In the genomic region with DNA sequence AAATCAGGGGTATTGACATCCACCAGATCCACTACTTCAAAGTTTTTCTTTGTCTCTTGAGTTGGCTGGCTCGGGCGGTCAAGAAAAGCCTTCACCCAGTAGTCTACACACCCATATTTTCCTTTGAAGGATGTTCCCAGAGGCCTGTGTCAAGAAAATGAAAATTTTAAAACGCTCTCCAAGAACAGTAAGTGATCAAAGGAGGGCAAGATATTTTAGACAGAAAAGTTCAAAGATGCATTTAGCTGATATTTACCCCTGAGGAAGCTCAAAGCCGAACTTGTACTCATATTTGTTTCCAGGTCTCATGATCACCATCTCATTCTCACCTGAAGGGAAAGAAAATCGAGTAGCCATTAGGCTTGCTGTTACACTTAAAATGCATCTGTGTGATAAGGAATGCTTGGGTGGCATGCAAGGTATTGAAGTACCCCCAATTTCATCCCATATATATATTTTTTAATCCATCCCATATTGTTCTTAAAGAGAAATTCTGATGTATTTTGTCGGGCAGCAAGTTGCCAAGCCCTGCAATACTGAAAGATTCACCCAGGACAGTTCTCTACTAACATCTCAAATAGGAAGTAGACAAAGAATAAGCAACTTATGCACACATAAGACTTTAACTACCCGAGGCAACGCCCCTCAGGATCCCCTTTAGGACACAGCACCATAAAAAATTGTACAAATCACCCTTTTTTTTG, we compare ENCODE assay signal across 8 cellular contexts. TPM values are rescaled to one million over a fixed set of nuclear protein-coding genes. Genes with fewer than 3 reads are reported as not detected.
DNase-seq lines count a peak whose midpoint lies in the region; ATAC-seq and TF ChIP-seq lines count a peak whose summit lies in the region.

No MANE protein-coding gene starts in this region.

- H3K4me1 Mint-ChIP-seq in osteocyte (ENCODE audit: unreplicated experiment): peaks cover 58% of the 10 kb centered on the region

- H3K27ac Mint-ChIP-seq in osteocyte (ENCODE audit: unreplicated experiment): peak overlapping the region; percentile 96

- peak overlapping the region; percentile 94 for H3K4me3 Mint-ChIP-seq in osteocyte (ENCODE audit: unreplicated experiment)

- H4K20me1 ChIP-seq in DOHH2 (ENCODE audit: control insufficient read depth, insufficient read depth, low read depth, low read length): peaks cover 22% of the 10 kb centered on the region
- H4K20me1 ChIP-seq in PC-9 (ENCODE audit: insufficient read depth): peaks cover 41% of the 10 kb centered on the region

- H2AFZ ChIP-seq in PC-9: no peak overlapping the region

- H3K27ac ChIP-seq in DOHH2 (ENCODE audit: low read depth, low read length) (peak overlapping the region; percentile 95), PC-9 (peak overlapping the region; percentile 78)

- POLR2A ChIA-PET in PC-9 (lab: Charles Lee; ENCODE audit: unreplicated experiment): no interaction called here

- H3K9me3 Mint-ChIP-seq in osteocyte (ENCODE audit: unreplicated experiment): no peaks in the 10 kb centered on the region

- peaks cover 43% of the 10 kb centered on the region for H3K36me3 ChIP-seq in DOHH2 (ENCODE audit: control insufficient read depth, low read length)
- H3K36me3 ChIP-seq in PC-9 (ENCODE audit: low read depth): peaks cover 36% of the 10 kb centered on the region
- H3K36me3 ChIP-seq in endocrine pancreas (ENCODE audit: control insufficient read depth, insufficient read depth, low read length): no peaks in the 10 kb centered on the region

- peaks cover 63% of the 10 kb centered on the region for H3K4me1 ChIP-seq in DOHH2 (ENCODE audit: control insufficient read depth, low read length)
- H3K4me1 ChIP-seq in PC-9 (replicated peaks; ENCODE audit: insufficient read depth): peaks cover 75% of the 10 kb centered on the region
- H3K4me1 ChIP-seq in endocrine pancreas (ENCODE audit: control insufficient read depth, insufficient read depth, low read length): peaks cover 24% of the 10 kb centered on the region

- BruUV-seq in PC-9 (replicated peaks; lab: Mats Ljungman, UMichigan): no TSS peak

- intact Hi-C loops in PC-9 (cut with micrococcal nuclease; ENCODE audit: unreplicated experiment): loop anchor here (2.0 kb wide), 1 partner anchor 32 kb away; no protein-coding TSS in a partner anchor

- DNase-seq in PC-9 (no peak), osteocyte (ENCODE audit: extremely low spot score, unreplicated experiment) (no peak)
- DNase-seq in stimulated activated CD4-positive, alpha-beta T cell treated with anti-CD3 and anti-CD28 coated beads, Interleukin-4, amount 100 ng/mL, for 24 hours: no peak
- no peak for DNase-seq in stimulated activated CD4-positive, alpha-beta T cell treated with anti-CD3 and anti-CD28 coated beads, Interleukin-4, amount 100 ng/mL, for 4 hours

- ATAC-seq in GM21717 (IDR thresholded peaks at IDR 0.05; ENCODE audit: unreplicated experiment) (no peak), HG03571 (IDR thresholded peaks at IDR 0.05; ENCODE audit: unreplicated experiment) (no peak)

- H3K9me3 ChIP-seq in DOHH2 (ENCODE audit: control insufficient read depth, insufficient read depth, low read length): no peaks in the 10 kb centered on the region
- no peaks in the 10 kb centered on the region for H3K9me3 ChIP-seq in PC-9 (ENCODE audit: insufficient read depth, low read depth)
- H3K9me3 ChIP-seq in endocrine pancreas (ENCODE audit: control insufficient read depth, low read length): no peaks in the 10 kb centered on the region

- H3K9ac ChIP-seq in endocrine pancreas (ENCODE audit: control insufficient read depth, insufficient read depth, low read length): peak overlapping the region; percentile 73

- H3K4me3 ChIP-seq in DOHH2 (ENCODE audit: low read length) (peak overlapping the region; percentile 91), PC-9 (peak overlapping the region; percentile 93), endocrine pancreas (ENCODE audit: control insufficient read depth, insufficient read depth, low read length) (peak overlapping the region; percentile 97)

- H3K27me3 ChIP-seq in DOHH2 (ENCODE audit: control insufficient read depth, low read length) (no peaks in the 10 kb centered on the region), PC-9 (ENCODE audit: insufficient read depth, low read depth) (no peaks in the 10 kb centered on the region), endocrine pancreas (ENCODE audit: control insufficient read depth, insufficient read depth, low read length) (no peaks in the 10 kb centered on the region)

- peaks cover 32% of the 10 kb centered on the region for H3K79me2 ChIP-seq in DOHH2 (ENCODE audit: control insufficient read depth, low read length)
- H3K79me2 ChIP-seq in PC-9 (ENCODE audit: low read depth): peaks cover 40% of the 10 kb centered on the region

- TF ChIP-seq CTCF in DOHH2 (IDR thresholded peaks at IDR 0.05; ENCODE audit: low read depth, low read length, poor library complexity, severe bottlenecking) (no peak), PC-9 (conservative IDR thresholded peaks at IDR 0.05) (no peak), osteocyte (IDR thresholded peaks at IDR 0.05) (no peak)

- H3F3A ChIP-seq in DOHH2 (ENCODE audit: control insufficient read depth, insufficient read depth) (peaks cover 66% of the 10 kb centered on the region), PC-9 (ENCODE audit: insufficient read depth, low read depth) (peaks cover 75% of the 10 kb centered on the region)

- peak overlapping the region; percentile 79 for H3K4me2 ChIP-seq in DOHH2 (ENCODE audit: low read length)
- H3K4me2 ChIP-seq in PC-9: peak overlapping the region; percentile 91

- H3K36me3 Mint-ChIP-seq in osteocyte (ENCODE audit: unreplicated experiment): peaks cover 38% of the 10 kb centered on the region

- CTCF ChIA-PET in PC-9 (lab: Charles Lee): no interaction called here

- H3K9me2 ChIP-seq in DOHH2 (replicated peaks; ENCODE audit: control insufficient read depth, low read length) (no peaks in the 10 kb centered on the region), PC-9 (ENCODE audit: insufficient read depth) (no peaks in the 10 kb centered on the region)

- H3K27me3 Mint-ChIP-seq in osteocyte (ENCODE audit: unreplicated experiment): no peaks in the 10 kb centered on the region

RNA-seq across cellular contexts. Expression of a gene that starts 1.1 kb away (rescaled TPM):
- 95.7 and 131 TPM in 2 replicates for total RNA-seq in PC-9 (2021)
- total RNA-seq in osteocyte: 246 and 274 TPM in 2 replicates

RNA-seq across cellular contexts. Expression of a gene that starts 26.2 kb away (rescaled TPM):
- total RNA-seq in PC-9 (2021) (not detected in 2 replicates), osteocyte (not detected in 2 replicates)

RNA-seq across cellular contexts. Expression of a gene that starts 30.8 kb away (rescaled TPM):
- total RNA-seq in PC-9 (2021) (7.2 and 10.6 TPM in 2 replicates), osteocyte (21.7 and 22.4 TPM in 2 replicates)

RNA-seq across cellular contexts. Expression of a gene that starts 30.9 kb away (rescaled TPM):
- total RNA-seq in PC-9 (2021) (0.33 and 0.50 TPM in 2 replicates), osteocyte (1.1 and 1.2 TPM in 2 replicates)

RNA-seq across cellular contexts. Expression of a gene that starts 37.5 kb away (rescaled TPM):
- total RNA-seq in PC-9 (2021) (0.48 and 0.50 TPM in 2 replicates), osteocyte (52.2 and 54.0 TPM in 2 replicates)
